In genomic region chr2:24050041-24050655, GRCh38 we compare ENCODE assay signal across 8 cellular contexts. TPM values are rescaled to one million over a fixed set of nuclear protein-coding genes. Genes with fewer than 3 reads are reported as not detected.
DNase-seq lines count a peak whose midpoint lies in the region; ATAC-seq and TF ChIP-seq lines count a peak whose summit lies in the region.

No MANE protein-coding gene starts in this region.

- H3K27me3 ChIP-seq in duodenal mucosa (ENCODE audit: control insufficient read depth in 1 of 2, insufficient read depth in 2 of 2, low read length in 2 of 2): peaks cover 0 to 3% of the 10 kb centered on the region in 2 donors

- DNase-seq in EL (peak; percentile 30), RWPE1 (ENCODE audit: low spot score) (no peak), erythroblast (lab: John Stamatoyannopoulos, UW) (no peak)

- peak overlapping the region; percentile 67 to 72 for H3K9ac ChIP-seq in duodenal mucosa (ENCODE audit: low read depth in 1 of 2, low read length in 2 of 2)

- POLR2A ChIA-PET in RWPE1 (lab: Yijun Ruan, JAX; ENCODE audit: low non-redundant PET): no interaction called here

- peaks cover 14 to 15% of the 10 kb centered on the region in 2 donors for H3K4me1 ChIP-seq in duodenal mucosa (ENCODE audit: control insufficient read depth in 1 of 2, insufficient read depth in 2 of 2, low read length in 2 of 2)
- H3K4me1 ChIP-seq in mesodermal cell (ENCODE audit: control insufficient read depth, insufficient read depth, low read length, poor library complexity, severe bottlenecking): peaks cover 9% of the 10 kb centered on the region

- WGBS in mesodermal cell (ENCODE audit: insufficient coverage in 2 of 2), 2 experiments: 1% methylated on average over 36 to 37 of the region's 46 CpGs

- TF ChIP-seq CTCF in RWPE1 (conservative IDR thresholded peaks at IDR 0.05; ENCODE audit: low read depth): no peak

- H3K36me3 ChIP-seq in duodenal mucosa (ENCODE audit: control insufficient read depth in 1 of 2, insufficient read depth in 2 of 2, low read length in 2 of 2) (no peaks in the 10 kb centered on the region), mesodermal cell (ENCODE audit: control insufficient read depth, insufficient read depth, low read length) (peaks cover 11% of the 10 kb centered on the region)

- peak overlapping the region; percentile 68 to 69 for H3K4me3 ChIP-seq in duodenal mucosa (ENCODE audit: low read depth in 1 of 2, low read length in 2 of 2)
- peak overlapping the region; percentile 84 for H3K4me3 ChIP-seq in mesodermal cell (ENCODE audit: extremely low read depth, insufficient read depth, low read length, poor library complexity, severe bottlenecking)

- ATAC-seq in GM18511 (IDR thresholded peaks at IDR 0.05; ENCODE audit: unreplicated experiment) (no peak), GM18868 (IDR thresholded peaks at IDR 0.05; ENCODE audit: unreplicated experiment) (no peak), HG03469 (IDR thresholded peaks at IDR 0.05; ENCODE audit: unreplicated experiment) (no peak)

- H3K9me3 ChIP-seq in duodenal mucosa (ENCODE audit: control insufficient read depth in 1 of 2, low read length in 2 of 2) (no peaks in the 10 kb centered on the region), mesodermal cell (ENCODE audit: control insufficient read depth, low read length) (no peaks in the 10 kb centered on the region)

- CTCF ChIA-PET in RWPE1 (lab: Yijun Ruan, JAX): no interaction called here

- H3K27ac ChIP-seq in RWPE1: peak overlapping the region; percentile 6
- no peak overlapping the region for H3K27ac ChIP-seq in duodenal mucosa (ENCODE audit: low read depth, low read length)
- H3K27ac ChIP-seq in mesodermal cell (ENCODE audit: low read depth, low read length, severe bottlenecking): no peak overlapping the region

- no peak for TF ChIP-seq POLR2A in erythroblast (IDR thresholded peaks at IDR 0.05; ENCODE audit: low read length)

RNA-seq across cellular contexts. Expression of gene FKBP1B, which starts 0.6 kb away (rescaled TPM):
- polyA plus RNA-seq in mesodermal cell (2013, experiment 1 of 2): 43.1 TPM
- polyA plus RNA-seq in mesodermal cell (2013, experiment 2 of 2): 40.1 TPM

RNA-seq across cellular contexts. Expression of gene WDCP, which starts 3.0 kb away (rescaled TPM):
- polyA plus RNA-seq in mesodermal cell (2013, experiment 1 of 2): 10.3 TPM
- polyA plus RNA-seq in mesodermal cell (2013, experiment 2 of 2): 9.7 TPM

RNA-seq across cellular contexts. Expression of gene SF3B6, which starts 26.0 kb away (rescaled TPM):
- polyA plus RNA-seq in mesodermal cell (2013, experiment 1 of 2): 165 TPM
- polyA plus RNA-seq in mesodermal cell (2013, experiment 2 of 2): 179 TPM

RNA-seq across cellular contexts. Expression of gene TP53I3, which starts 34.5 kb away (rescaled TPM):
- polyA plus RNA-seq in mesodermal cell (2013, experiment 1 of 2): 35.4 TPM
- 35.0 TPM for polyA plus RNA-seq in mesodermal cell (2013, experiment 2 of 2)

RNA-seq across cellular contexts. Expression of gene MFSD2B, which starts 40.3 kb away (rescaled TPM):
- 1.1 TPM for polyA plus RNA-seq in mesodermal cell (2013, experiment 1 of 2)
- polyA plus RNA-seq in mesodermal cell (2013, experiment 2 of 2): 0.81 TPM
